Comparison of ENCODE assay signal across 1 cellular context in the genomic region with DNA sequence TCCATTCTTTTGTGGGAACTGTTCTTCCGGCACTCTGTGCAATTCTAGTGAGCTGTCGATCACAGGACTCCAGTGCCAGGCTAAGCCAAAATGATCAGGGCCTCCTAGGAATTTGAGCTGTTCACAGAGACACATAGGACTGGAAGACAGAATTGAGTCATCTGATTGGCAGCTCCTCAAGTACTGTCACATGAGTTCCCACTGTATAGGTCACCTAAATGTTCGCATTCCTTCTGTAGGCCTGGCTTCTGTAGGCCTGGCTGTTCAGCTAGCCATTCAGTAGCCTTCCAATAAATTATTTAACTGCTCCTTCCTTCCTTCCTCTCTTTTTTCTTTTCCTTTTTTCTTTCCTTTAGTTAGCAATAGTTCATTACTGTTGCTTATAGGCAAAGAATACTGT.
A peak's percentile ranks its signal among the peaks of the same experiment; 100 is the strongest.
TF ChIP-seq lines count a peak whose summit lies in the region.

No MANE protein-coding gene starts in this region.

TF ChIP-seq in HEK293, 187 proteins besides CTCF, POLR2A, EP300 and RAD21 (continued from another document):
- TF ChIP-seq, protein P1, sequence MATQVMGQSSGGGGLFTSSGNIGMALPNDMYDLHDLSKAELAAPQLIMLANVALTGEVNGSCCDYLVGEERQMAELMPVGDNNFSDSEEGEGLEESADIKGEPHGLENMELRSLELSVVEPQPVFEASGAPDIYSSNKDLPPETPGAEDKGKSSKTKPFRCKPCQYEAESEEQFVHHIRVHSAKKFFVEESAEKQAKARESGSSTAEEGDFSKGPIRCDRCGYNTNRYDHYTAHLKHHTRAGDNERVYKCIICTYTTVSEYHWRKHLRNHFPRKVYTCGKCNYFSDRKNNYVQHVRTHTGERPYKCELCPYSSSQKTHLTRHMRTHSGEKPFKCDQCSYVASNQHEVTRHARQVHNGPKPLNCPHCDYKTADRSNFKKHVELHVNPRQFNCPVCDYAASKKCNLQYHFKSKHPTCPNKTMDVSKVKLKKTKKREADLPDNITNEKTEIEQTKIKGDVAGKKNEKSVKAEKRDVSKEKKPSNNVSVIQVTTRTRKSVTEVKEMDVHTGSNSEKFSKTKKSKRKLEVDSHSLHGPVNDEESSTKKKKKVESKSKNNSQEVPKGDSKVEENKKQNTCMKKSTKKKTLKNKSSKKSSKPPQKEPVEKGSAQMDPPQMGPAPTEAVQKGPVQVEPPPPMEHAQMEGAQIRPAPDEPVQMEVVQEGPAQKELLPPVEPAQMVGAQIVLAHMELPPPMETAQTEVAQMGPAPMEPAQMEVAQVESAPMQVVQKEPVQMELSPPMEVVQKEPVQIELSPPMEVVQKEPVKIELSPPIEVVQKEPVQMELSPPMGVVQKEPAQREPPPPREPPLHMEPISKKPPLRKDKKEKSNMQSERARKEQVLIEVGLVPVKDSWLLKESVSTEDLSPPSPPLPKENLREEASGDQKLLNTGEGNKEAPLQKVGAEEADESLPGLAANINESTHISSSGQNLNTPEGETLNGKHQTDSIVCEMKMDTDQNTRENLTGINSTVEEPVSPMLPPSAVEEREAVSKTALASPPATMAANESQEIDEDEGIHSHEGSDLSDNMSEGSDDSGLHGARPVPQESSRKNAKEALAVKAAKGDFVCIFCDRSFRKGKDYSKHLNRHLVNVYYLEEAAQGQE (tag by site-specific recombination; IDR thresholded peaks at IDR 0.05): no peak
- TF ChIP-seq ZNF600 (tag by site-specific recombination; IDR thresholded peaks at IDR 0.05) (no peak), SP2 (tag by site-specific recombination; IDR thresholded peaks at IDR 0.05) (peak; percentile 20; the same call in 1 of the 2 replicates), ZNF366 (tag by site-specific recombination; conservative IDR thresholded peaks at IDR 0.05) (peak; percentile 72), OSR2 (tag by site-specific recombination; IDR thresholded peaks at IDR 0.05) (peak; percentile 68)
